35 cellular contexts compared by ENCODE assay signal in the genomic region with DNA sequence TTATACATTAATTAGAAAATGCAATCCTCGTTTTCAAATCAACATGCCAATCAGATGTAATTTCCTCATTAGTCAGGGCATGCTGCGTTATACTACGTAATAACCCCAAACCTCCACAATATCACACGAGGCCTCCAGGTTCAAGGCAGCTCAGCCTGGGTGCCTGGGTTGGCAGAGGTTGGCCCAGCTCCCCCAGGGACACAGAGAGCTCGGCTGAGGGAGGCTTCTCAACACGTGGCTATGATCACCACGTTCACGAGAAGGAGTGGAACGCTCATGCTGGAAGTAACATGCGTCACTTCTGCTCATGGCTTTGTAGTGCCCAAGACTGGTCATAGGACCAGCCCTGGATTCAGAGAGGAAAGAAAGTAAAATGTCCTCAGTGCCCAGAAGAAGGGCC.
"Had no signal": no experiment of that assay in that cellular context is flagged by ENCODE, and none has a peak within 500 bp of the region (broad histone marks: within the 10 kb centered on the region; RNA-seq: fewer than 3 reads in every experiment).

No MANE protein-coding gene starts in this region.

- H3K36me3 ChIP-seq: adrenal gland, breast epithelium, Peyer's patch, SJSA1 had no signal

- DNase-seq: activated B cell treated with CpG ODN at 0.5 μM for 24 hours; activated CD4-positive, alpha-beta memory T cell treated with anti-CD3 and anti-CD28 coated beads for 36 hours; activated CD4-positive, alpha-beta T cell treated with anti-CD3 and anti-CD28 coated beads for 4 hours; activated CD4-positive, alpha-beta T cell treated with anti-CD3 and anti-CD28 coated beads, Interleukin-2, amount 50 U/mL, for 1 hour; activated CD4-positive, CD25-positive, alpha-beta regulatory T cell treated with anti-CD3 and anti-CD28 coated beads, Interleukin-2, amount 50 U/mL, for 72 hours; activated CD8-positive, alpha-beta memory T cell treated with anti-CD3 and anti-CD28 coated beads, Interleukin-2, amount 50 U/mL, for 4 hours; activated naive CD4-positive, alpha-beta T cell treated with Interleukin-2 at 50 U/mL for 16 hours; activated T-cell treated with anti-CD3 and anti-CD28 coated beads for 4 hours; activated T-cell treated with anti-CD3 and anti-CD28 coated beads, Interleukin-2, amount 50 U/mL, for 4 hours; adrenal gland; NCI-H1092 treated with DMSO at 0.1 percent for 48 hours; NCI-H1417; NCI-H146; NCI-H187; NCI-H2029 treated with DMSO at 0.1 percent for 48 hours; NCI-H2107; NCI-H2171; NCI-H510A; NCI-H526; NCI-H748 treated with DMSO at 0.1 percent for 48 hours; NK-92 treated with Interleukin-12 subunit alpha and Interleukin-12 subunit beta, amount 100 ng/mL, for 24 hours; PC-3; RPMI8226; SHP77 treated with DMSO at 0.1 percent for 48 hours; T-cell; T-helper 17 cell; T-helper 9 cell had no signal

- H3K9me3 ChIP-seq: adrenal gland, body of pancreas, breast epithelium, Peyer's patch, SJSA1 had no signal

- H3K27me3 Mint-ChIP-seq: activated B cell treated with CpG ODN at 0.5 μM for 24 hours; activated CD4-positive, alpha-beta memory T cell treated with anti-CD3 and anti-CD28 coated beads for 36 hours had no signal

- H3K27me3 ChIP-seq: adrenal gland, body of pancreas, Peyer's patch had no signal

- H3K4me1 Mint-ChIP-seq: activated B cell treated with CpG ODN at 0.5 μM for 24 hours, T-cell, T-helper 17 cell had no signal

- H3K36me3 Mint-ChIP-seq: activated CD4-positive, alpha-beta memory T cell treated with anti-CD3 and anti-CD28 coated beads for 36 hours; activated naive CD4-positive, alpha-beta T cell treated with anti-CD3 and anti-CD28 coated beads, Interleukin-2, amount 50 U/mL, for 72 hours; T-cell had no signal

- H3K4me3 Mint-ChIP-seq: activated B cell treated with CpG ODN at 0.5 μM for 24 hours; activated CD4-positive, alpha-beta memory T cell treated with anti-CD3 and anti-CD28 coated beads for 36 hours; activated T-cell treated with anti-CD3 and anti-CD28 coated beads, Interleukin-2, amount 50 U/mL, for 4 hours; activated T-helper 1 cell treated with anti-CD3 and anti-CD28 coated beads, Interleukin-12 subunit alpha, Interleukin-12 subunit beta, Interleukin-2, Interleukin-4 antibody, amounts not matched to agents 30 ng/mL and 10 ng/mL and 1 ng/mL, durations not matched to agents 14 hours and 24 hours and 36 hours; T-cell; T-helper 17 cell had no signal

- H3K4me2 ChIP-seq: KMS-11 had no signal

- H3K4me3 ChIP-seq: adrenal gland, body of pancreas, breast epithelium, Peyer's patch, SJSA1 had no signal

- H3K27ac Mint-ChIP-seq: activated B cell treated with CpG ODN at 0.5 μM for 24 hours; activated CD4-positive, alpha-beta memory T cell treated with anti-CD3 and anti-CD28 coated beads for 36 hours; activated naive CD4-positive, alpha-beta T cell treated with anti-CD3 and anti-CD28 coated beads, Interleukin-2, amount 50 U/mL, for 72 hours; activated T-helper 1 cell treated with anti-CD3 and anti-CD28 coated beads, Interleukin-12 subunit alpha, Interleukin-12 subunit beta, Interleukin-2, Interleukin-4 antibody, amounts not matched to agents 30 ng/mL and 10 ng/mL and 1 ng/mL, durations not matched to agents 14 hours and 24 hours and 36 hours; T-cell; T-helper 17 cell had no signal

- H3K9me3 Mint-ChIP-seq: activated B cell treated with CpG ODN at 0.5 μM for 24 hours; activated CD4-positive, alpha-beta memory T cell treated with anti-CD3 and anti-CD28 coated beads for 36 hours; activated naive CD4-positive, alpha-beta T cell treated with anti-CD3 and anti-CD28 coated beads, Interleukin-2, amount 50 U/mL, for 72 hours; activated T-cell treated with anti-CD3 and anti-CD28 coated beads, Interleukin-2, amount 50 U/mL, for 4 hours; activated T-helper 1 cell treated with anti-CD3 and anti-CD28 coated beads, Interleukin-12 subunit alpha, Interleukin-12 subunit beta, Interleukin-2, Interleukin-4 antibody, amounts not matched to agents 30 ng/mL and 10 ng/mL and 1 ng/mL, durations not matched to agents 14 hours and 24 hours and 36 hours; T-cell had no signal

- H3K27ac ChIP-seq: adrenal gland, body of pancreas, breast epithelium, KMS-11, Peyer's patch, SJSA1, VCaP had no signal

- H3K4me1 ChIP-seq: adrenal gland, body of pancreas, breast epithelium, Peyer's patch, SJSA1 had no signal
